ENCODE assay signal across 8 cellular contexts in genomic region chr17:59440757-59441458, GRCh38.
A peak's percentile ranks its signal among the peaks of the same experiment; 100 is the strongest.
DNase-seq lines count a peak whose midpoint lies in the region; ATAC-seq and TF ChIP-seq lines count a peak whose summit lies in the region.

No MANE protein-coding gene starts in this region.

- peak; percentile 76 for DNase-seq in GM10266 (ENCODE audit: extremely low spot score)
- DNase-seq in NCI-H524 treated with DMSO at 0.1 percent for 48 hours (lab: John Stamatoyannopoulos, UW), result peak; percentile 64
- peak; percentile 94 for DNase-seq in activated CD4-positive, alpha-beta T cell treated with anti-CD3 and anti-CD28 coated beads for 36 hours
- DNase-seq in chondrocyte (ENCODE audit: low spot score), result no peak
- DNase-seq in left kidney (ENCODE audit: low read depth, low spot score), result peak; percentile 96
- DNase-seq in stimulated activated CD4-positive, alpha-beta T cell treated with anti-CD3 and anti-CD28 coated beads, Interleukin-2, amount 100 ng/mL, for 48 hours, result peak; percentile 88 to 91

- peak; percentile 60 for ATAC-seq in HG03354 (IDR thresholded peaks at IDR 0.05; ENCODE audit: poor library complexity, severe bottlenecking, unreplicated experiment)
- ATAC-seq in activated CD4-positive, alpha-beta T cell treated with anti-CD3 and anti-CD28 coated beads for 36 hours, result peak; percentile 95
- ATAC-seq in HG03039 (IDR thresholded peaks at IDR 0.05; ENCODE audit: unreplicated experiment), result no peak

- peak overlapping the region; percentile 57 for H3K4me3 Mint-ChIP-seq in activated CD4-positive, alpha-beta T cell treated with anti-CD3 and anti-CD28 coated beads for 36 hours
- H3K4me3 Mint-ChIP-seq in chondrocyte (ENCODE audit: unreplicated experiment), result peak overlapping the region; percentile 11

- no peaks in the 10 kb centered on the region for H3K9me3 Mint-ChIP-seq in activated CD4-positive, alpha-beta T cell treated with anti-CD3 and anti-CD28 coated beads for 36 hours (ENCODE audit: low read depth)
- H3K9me3 Mint-ChIP-seq in chondrocyte (ENCODE audit: low read depth), result no peaks in the 10 kb centered on the region

- intact Hi-C loops in activated CD4-positive, alpha-beta T cell treated with anti-CD3 and anti-CD28 coated beads for 36 hours (cut with DNase I, micrococcal nuclease), result loop anchor here (1.0 to 2.0 kb wide), 7 partner anchors 78 to 221 kb away; partner anchors contain the start of gene GDPD1 (in 2 of the 2)

- H3K27ac Mint-ChIP-seq in activated CD4-positive, alpha-beta T cell treated with anti-CD3 and anti-CD28 coated beads for 36 hours, result peak overlapping the region; percentile 90
- H3K27ac Mint-ChIP-seq in chondrocyte (ENCODE audit: unreplicated experiment), result peak overlapping the region; percentile 64

- POLR2A ChIA-PET in activated CD4-positive, alpha-beta T cell treated with anti-CD3 and anti-CD28 coated beads for 36 hours (lab: Charles Lee), result interaction anchor here (0.6 to 1.1 kb wide), 6 partner anchors 10 to 130 kb away, joined by 3 to 4 read pairs (median 3); no protein-coding TSS in a partner anchor

- CTCF ChIA-PET in activated CD4-positive, alpha-beta T cell treated with anti-CD3 and anti-CD28 coated beads for 36 hours (lab: Charles Lee), result interaction anchor here (0.6 to 8.4 kb wide), 34 partner anchors 9 to 218 kb away, joined by 3 to 191 read pairs (median 4); partner anchors contain the start of gene YPEL2

- H3K36me3 Mint-ChIP-seq in activated CD4-positive, alpha-beta T cell treated with anti-CD3 and anti-CD28 coated beads for 36 hours (ENCODE audit: low read depth), result no peaks in the 10 kb centered on the region
- H3K36me3 Mint-ChIP-seq in chondrocyte (ENCODE audit: low read depth), result no peaks in the 10 kb centered on the region

- TF ChIP-seq CTCF in GM10266 (IDR thresholded peaks at IDR 0.05; ENCODE audit: control insufficient read depth, insufficient read depth, low read depth, missing control alignments) (peak; percentile 81), chondrocyte (IDR thresholded peaks at IDR 0.05) (peak; percentile 93)

- peaks cover 3% of the 10 kb centered on the region for H3K27me3 Mint-ChIP-seq in activated CD4-positive, alpha-beta T cell treated with anti-CD3 and anti-CD28 coated beads for 36 hours
- H3K27me3 Mint-ChIP-seq in chondrocyte (ENCODE audit: low read depth), result no peaks in the 10 kb centered on the region

- peaks cover 53% of the 10 kb centered on the region for H3K4me1 Mint-ChIP-seq in activated CD4-positive, alpha-beta T cell treated with anti-CD3 and anti-CD28 coated beads for 36 hours
- H3K4me1 Mint-ChIP-seq in chondrocyte (ENCODE audit: low read depth), result peaks cover 26% of the 10 kb centered on the region
